Comparison of ENCODE assay signal across 8 cellular contexts in the genomic region with DNA sequence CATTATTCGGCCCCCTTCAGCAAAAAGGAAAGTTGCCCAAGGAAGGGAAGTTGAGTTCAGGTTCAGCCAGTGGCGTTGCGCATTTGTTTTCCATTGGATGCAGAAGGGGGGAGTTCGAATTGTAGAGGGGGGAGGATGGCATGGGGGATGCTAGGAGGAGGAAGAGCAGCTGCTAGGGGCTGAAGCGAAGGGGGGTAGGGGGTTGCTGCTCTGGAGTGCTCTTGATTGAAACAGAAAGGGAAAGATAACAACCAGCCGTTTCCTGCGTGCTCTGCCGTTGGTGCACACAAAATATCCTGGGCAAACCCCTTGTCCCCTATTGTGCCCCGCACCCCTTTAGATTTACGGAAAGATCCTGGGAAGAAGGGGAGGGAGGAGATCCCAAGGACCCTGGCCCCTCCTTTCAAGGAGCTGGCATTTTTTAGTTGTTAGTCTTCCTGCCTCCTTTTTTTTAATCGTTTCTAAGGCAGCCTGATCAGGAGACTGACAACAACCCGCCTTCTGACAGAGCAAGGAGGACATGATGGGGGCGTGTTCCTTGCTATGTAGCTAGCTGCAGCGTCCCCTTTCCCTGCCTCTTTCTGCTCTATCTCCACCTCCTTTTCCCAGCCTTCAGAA. TPM values are rescaled to one million over a fixed set of nuclear protein-coding genes. Genes with fewer than 3 reads are reported as not detected.
A peak's percentile ranks its signal among the peaks of the same experiment; 100 is the strongest.
DNase-seq lines count a peak whose midpoint lies in the region; ATAC-seq and TF ChIP-seq lines count a peak whose summit lies in the region.

No MANE protein-coding gene starts in this region.

- H3K27ac ChIP-seq in WERI-Rb-1, result peak overlapping the region; percentile 93

- H3K4me3 Mint-ChIP-seq in central memory CD8-positive, alpha-beta T cell, result peak overlapping the region; percentile 89

- no peaks in the 10 kb centered on the region for H3K9me3 ChIP-seq in WERI-Rb-1 (ENCODE audit: severe bottlenecking)

- peak overlapping the region; percentile 95 for H3K4me3 ChIP-seq in WERI-Rb-1 (ENCODE audit: low read depth, low read length)

- peak; percentile 35 for ATAC-seq in central memory CD8-positive, alpha-beta T cell (replicated peaks; ENCODE audit: extremely low read depth, poor library complexity, severe bottlenecking)
- peak; percentile 16 for ATAC-seq in left colon
- ATAC-seq in HG03108 (IDR thresholded peaks at IDR 0.05; ENCODE audit: unreplicated experiment), result no peak

- intact Hi-C loops in left colon (cut with DNase I, micrococcal nuclease), result no loop called here

- H3K36me3 ChIP-seq in WERI-Rb-1, result peaks cover 34% of the 10 kb centered on the region

- TF ChIP-seq CTCF in WERI-Rb-1 (IDR thresholded peaks at IDR 0.05; ENCODE audit: low read depth, low read length), result no peak

- peak overlapping the region; percentile 97 for H3K27ac Mint-ChIP-seq in central memory CD8-positive, alpha-beta T cell (ENCODE audit: low read depth)

- DNase-seq in DMS53 (lab: John Stamatoyannopoulos, UW) (peak; percentile 37), DMS53 treated with DMSO at 0.1 percent for 48 hours (lab: John Stamatoyannopoulos, UW; ENCODE audit: unreplicated experiment) (no peak), LHCN-M2 (ENCODE audit: low read depth) (peak; percentile 83), WERI-Rb-1 (peak; percentile 34), left colon (peak; percentile 47 to 62)
- DNase-seq in central memory CD8-positive, alpha-beta T cell (ENCODE audit: low spot score in 2 of 2), result peak; percentile 22 to 40
- DNase-seq in stimulated activated CD4-positive, alpha-beta T cell treated with anti-CD3 and anti-CD28 coated beads, Interleukin-15, amount 100 ng/mL, for 24 hours, result peak; percentile 60

- peaks cover 39% of the 10 kb centered on the region for H3K36me3 Mint-ChIP-seq in central memory CD8-positive, alpha-beta T cell (ENCODE audit: insufficient read depth)

- no peaks in the 10 kb centered on the region for H3K27me3 Mint-ChIP-seq in central memory CD8-positive, alpha-beta T cell

- H3K9me3 Mint-ChIP-seq in central memory CD8-positive, alpha-beta T cell, result no peaks in the 10 kb centered on the region

- no peaks in the 10 kb centered on the region for H3K27me3 ChIP-seq in WERI-Rb-1 (ENCODE audit: insufficient read depth, low read depth, severe bottlenecking)

- H3K4me1 Mint-ChIP-seq in central memory CD8-positive, alpha-beta T cell, result peaks cover 79% of the 10 kb centered on the region

RNA-seq across cellular contexts. Expression of a gene that starts 2.1 kb away (rescaled TPM):
- 26.5 and 28.1 TPM in 2 replicates for total RNA-seq in LHCN-M2 (2014; rRNA removed)
- polyA plus RNA-seq in LHCN-M2 (2012), result 9.0 TPM
- 10 to 100 TPM; 41.9 to 45.2 TPM for total RNA-seq in left colon

RNA-seq across cellular contexts. Expression of a gene that starts 37.0 kb away (rescaled TPM):
- total RNA-seq in LHCN-M2 (2014; rRNA removed), result 31.6 and 42.5 TPM in 2 replicates
- 483 TPM for polyA plus RNA-seq in LHCN-M2 (2012)
- 100 to 1,000 TPM; 233 to 328 TPM for total RNA-seq in left colon
